Comparison of ENCODE assay signal across 19 cellular contexts in genomic region chr5:83015676-83016075, GRCh38.
"Had no signal": no experiment of that assay in that cellular context is flagged by ENCODE, and none has a peak within 500 bp of the region (broad histone marks: within the 10 kb centered on the region; RNA-seq: fewer than 3 reads in every experiment).

No MANE protein-coding gene starts in this region.

- H3K9me3 ChIP-seq: body of pancreas, heart left ventricle, upper lobe of left lung had no signal

- H3K36me3 Mint-ChIP-seq: activated naive CD4-positive, alpha-beta T cell treated with anti-CD3 and anti-CD28 coated beads, Interleukin-2, amount 50 U/mL, for 24 hours had no signal

- H3K4me1 Mint-ChIP-seq: activated naive CD4-positive, alpha-beta T cell treated with anti-CD3 and anti-CD28 coated beads, Interleukin-2, amount 50 U/mL, for 24 hours had no signal

- H3K9me3 Mint-ChIP-seq: activated naive CD4-positive, alpha-beta T cell treated with anti-CD3 and anti-CD28 coated beads, Interleukin-2, amount 50 U/mL, for 24 hours; T-helper 1 cell treated with Interleukin-12 subunit alpha and Interleukin-12 subunit beta and Interleukin-4 antibody, amounts not matched to agents 30 μg/mL and 1 μg/mL, for 36 hours had no signal

- H3K4me3 ChIP-seq: body of pancreas, heart left ventricle, lung, upper lobe of left lung had no signal

- H3K36me3 ChIP-seq: heart left ventricle, upper lobe of left lung had no signal

- ATAC-seq: activated CD8-positive, alpha-beta T cell treated with anti-CD3 and anti-CD28 coated beads for 36 hours; activated T-cell treated with anti-CD3 and anti-CD28 coated beads, Interleukin-2, amount 50 U/mL, for 4 hours; body of pancreas; heart left ventricle; right cardiac atrium; stimulated activated naive CD8-positive, alpha-beta T cell treated with anti-CD3 and anti-CD28 coated beads, Interleukin-15, Interleukin-2, amounts not matched to agents 100 U/mL and 50 U/mL, for 24 hours had no signal

- H3K27ac Mint-ChIP-seq: activated CD8-positive, alpha-beta T cell treated with anti-CD3 and anti-CD28 coated beads for 36 hours; activated naive CD4-positive, alpha-beta T cell treated with anti-CD3 and anti-CD28 coated beads, Interleukin-2, amount 50 U/mL, for 24 hours; dendritic cell treated with granulocyte-macrophage colony-stimulating factor and Interleukin-4, amounts not matched to agents 40 ng/mL and 50 ng/mL, for 4 days; T-helper 1 cell treated with Interleukin-12 subunit alpha and Interleukin-12 subunit beta and Interleukin-4 antibody, amounts not matched to agents 30 μg/mL and 1 μg/mL, for 36 hours had no signal

- H3K4me1 ChIP-seq: body of pancreas, heart left ventricle, upper lobe of left lung had no signal

- H3K27me3 ChIP-seq: body of pancreas, heart left ventricle, upper lobe of left lung had no signal

- H3K27me3 Mint-ChIP-seq: activated CD8-positive, alpha-beta T cell treated with anti-CD3 and anti-CD28 coated beads for 36 hours; dendritic cell treated with granulocyte-macrophage colony-stimulating factor and Interleukin-4, amounts not matched to agents 40 ng/mL and 50 ng/mL, for 4 days had no signal

- H3K4me3 Mint-ChIP-seq: activated CD8-positive, alpha-beta T cell treated with anti-CD3 and anti-CD28 coated beads for 36 hours; activated naive CD4-positive, alpha-beta T cell treated with anti-CD3 and anti-CD28 coated beads, Interleukin-2, amount 50 U/mL, for 24 hours; activated T-cell treated with anti-CD3 and anti-CD28 coated beads, Interleukin-2, amount 50 U/mL, for 4 hours; dendritic cell treated with granulocyte-macrophage colony-stimulating factor and Interleukin-4, amounts not matched to agents 40 ng/mL and 50 ng/mL, for 4 days; T-helper 1 cell treated with Interleukin-12 subunit alpha and Interleukin-12 subunit beta and Interleukin-4 antibody, amounts not matched to agents 30 μg/mL and 1 μg/mL, for 36 hours had no signal

- DNase-seq: activated CD4-positive, alpha-beta T cell treated with anti-CD3 and anti-CD28 coated beads for 4 hours; activated CD8-positive, alpha-beta T cell treated with anti-CD3 and anti-CD28 coated beads for 36 hours; activated effector memory CD4-positive, alpha-beta T cell treated with Interleukin-2 at 50 U/mL for 16 hours; activated T-cell treated with anti-CD3 and anti-CD28 coated beads, Interleukin-2, amount 50 U/mL, for 4 hours; body of pancreas; central memory CD4-positive, alpha-beta T cell; effector memory CD4-positive, alpha-beta T cell; foreskin melanocyte; heart left ventricle; occipital lobe; right cardiac atrium; small intestine; stimulated activated naive CD8-positive, alpha-beta T cell treated with anti-CD3 and anti-CD28 coated beads, Interleukin-15, Interleukin-2, amounts not matched to agents 100 U/mL and 50 U/mL, for 24 hours; upper lobe of left lung had no signal

- H3K27ac ChIP-seq: body of pancreas, epithelial cell of prostate, heart left ventricle, upper lobe of left lung had no signal

- FAIRE-seq: small intestine had no signal
